Comparison of ENCODE assay signal across 2 cellular contexts in the genomic region with DNA sequence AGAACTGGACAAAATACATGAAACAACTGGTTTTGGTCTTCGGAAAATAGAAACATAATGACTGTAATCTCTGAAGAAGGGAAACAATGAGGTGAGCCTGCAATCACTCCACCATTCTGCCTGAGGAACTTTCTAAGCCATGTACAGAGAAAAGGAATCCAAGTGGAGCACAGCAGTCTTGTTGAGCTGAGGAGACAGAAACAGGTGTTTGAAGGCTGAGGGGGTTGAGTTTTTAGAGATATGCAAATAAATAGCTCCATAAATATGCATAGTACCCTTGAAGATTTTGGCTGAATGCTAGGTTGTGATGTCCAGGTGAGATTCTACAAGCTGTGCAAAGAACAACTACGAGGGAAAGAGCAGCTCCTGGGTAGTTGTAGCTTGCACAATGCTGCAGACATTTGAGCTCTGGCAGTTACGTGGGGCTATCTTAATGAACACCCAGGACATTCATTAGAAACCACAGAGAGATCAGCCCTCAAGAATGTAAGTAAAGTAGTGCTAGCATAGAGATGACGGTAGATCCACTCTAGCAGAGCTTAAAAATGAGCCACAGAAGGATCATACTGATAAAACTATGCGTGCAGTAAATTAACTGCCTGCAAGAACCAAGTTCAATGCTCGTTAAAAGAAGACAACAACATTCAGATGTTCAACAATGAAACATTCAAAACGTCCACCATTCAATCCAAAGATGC.
TF ChIP-seq lines count a peak whose summit lies in the region.

No MANE protein-coding gene starts in this region.

TF ChIP-seq in H1, 55 proteins besides CTCF, POLR2A, EP300 and RAD21:
- TF ChIP-seq SIN3A (conservative IDR thresholded peaks at IDR 0.05 in 1 of 2, IDR thresholded peaks at IDR 0.05 in 1 of 2; ENCODE audit: low read depth in 1 of 2, low read length in 2 of 2) (no peak), HDAC6 (IDR thresholded peaks at IDR 0.05; ENCODE audit: low read depth, low read length) (no peak), MAFK (IDR thresholded peaks at IDR 0.05; ENCODE audit: low read depth, low read length) (no peak), FOSL1 (IDR thresholded peaks at IDR 0.05; ENCODE audit: insufficient read depth, low read depth, low read length) (no peak), USF2 (IDR thresholded peaks at IDR 0.05; ENCODE audit: low read length) (no peak)
TF ChIP-seq in H1: peak in this region for 0.

TF ChIP-seq in HEK293T, 16 proteins besides CTCF, POLR2A, EP300 and RAD21:
- TF ChIP-seq LEF1 (IDR thresholded peaks at IDR 0.05; ENCODE audit: borderline replicate concordance): no peak
- TF ChIP-seq FOXA1 (IDR thresholded peaks at IDR 0.05): no peak
- no peak for TF ChIP-seq SP1 (IDR thresholded peaks at IDR 0.05)
- TF ChIP-seq FOXM1 (IDR thresholded peaks at IDR 0.05; ENCODE audit: borderline replicate concordance): no peak
- no peak for TF ChIP-seq HDGF (IDR thresholded peaks at IDR 0.05; ENCODE audit: borderline replicate concordance)
- TF ChIP-seq TARDBP (IDR thresholded peaks at IDR 0.05): no peak
- no peak for TF ChIP-seq BHLHE40 (IDR thresholded peaks at IDR 0.05; ENCODE audit: borderline replicate concordance)
- no peak for TF ChIP-seq NFRKB (IDR thresholded peaks at IDR 0.05)
- TF ChIP-seq ELF4 (IDR thresholded peaks at IDR 0.05): no peak
- no peak for TF ChIP-seq L3MBTL2 (conservative IDR thresholded peaks at IDR 0.05)
- no peak for TF ChIP-seq PKNOX1 (IDR thresholded peaks at IDR 0.05)
- TF ChIP-seq ZNF384 (IDR thresholded peaks at IDR 0.05): no peak
- no peak for TF ChIP-seq FOXK2 (IDR thresholded peaks at IDR 0.05)
- TF ChIP-seq ARNT (IDR thresholded peaks at IDR 0.05): no peak
